16 cellular contexts compared by ENCODE assay signal in the genomic region with DNA sequence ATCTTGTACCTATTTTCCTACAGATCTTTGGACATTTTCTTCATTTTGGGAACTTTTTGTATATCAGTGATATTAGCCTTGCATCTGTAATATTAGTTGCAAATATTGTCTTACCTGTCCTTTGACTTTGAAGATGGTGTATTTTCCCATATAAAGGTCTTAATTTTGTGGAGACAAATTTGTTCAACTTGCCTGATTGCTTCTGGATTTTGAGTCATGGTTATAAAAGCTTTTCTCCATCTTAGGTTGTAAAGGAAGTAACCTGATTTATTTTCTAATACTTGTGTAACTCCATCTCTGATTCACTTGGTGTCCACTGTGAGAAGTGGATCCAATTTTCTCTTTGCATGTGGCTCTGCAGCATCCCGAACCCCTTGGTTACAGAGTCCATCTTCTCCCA.
A peak's percentile ranks its signal among the peaks of the same experiment; 100 is the strongest.
DNase-seq lines count a peak whose midpoint lies in the region; ATAC-seq and TF ChIP-seq lines count a peak whose summit lies in the region.
"Had no signal": no experiment of that assay in that cellular context is flagged by ENCODE, and none has a peak within 500 bp of the region (broad histone marks: within the 10 kb centered on the region; RNA-seq: fewer than 3 reads in every experiment).

No MANE protein-coding gene starts in this region.

- no peak overlapping the region for H3K4me2 ChIP-seq in osteoblast (ENCODE audit: insufficient read depth, low read length)
- H3K4me2 ChIP-seq: BLaER1, PC-9 had no signal

- peaks cover 45% of the 10 kb centered on the region for H3K4me1 ChIP-seq in left ventricle myocardium inferior
- peaks cover 0 to 46% (median 22%) of the 10 kb centered on the region in 12 donors for H3K4me1 ChIP-seq in heart left ventricle
- H3K4me1 ChIP-seq in ascending aorta, result peaks cover 4 to 19% of the 10 kb centered on the region in 2 donors
- H3K4me1 ChIP-seq in osteoblast (ENCODE audit: insufficient read depth, low read length), result peaks cover 11% of the 10 kb centered on the region

- no peak for TF ChIP-seq CTCF in left ventricle myocardium inferior (IDR thresholded peaks at IDR 0.05; ENCODE audit: borderline replicate concordance)
- TF ChIP-seq CTCF in heart left ventricle (IDR thresholded peaks at IDR 0.05), result no peak
- no peak for TF ChIP-seq CTCF in ascending aorta (IDR thresholded peaks at IDR 0.05)
- no peak for TF ChIP-seq CTCF in osteoblast (IDR thresholded peaks at IDR 0.05; ENCODE audit: extremely low read depth, low read depth, low read length)

- H3K9me3 ChIP-seq in left ventricle myocardium inferior (replicated peaks) (no peaks in the 10 kb centered on the region), heart left ventricle (peaks cover 0 to 3% (median 0%) of the 10 kb centered on the region in 12 donors), ascending aorta (no peaks in the 10 kb centered on the region), osteoblast (ENCODE audit: low read depth, low read length) (no peaks in the 10 kb centered on the region)
- H3K9me3 ChIP-seq: BLaER1 had no signal

- no peak overlapping the region for H3K4me3 Mint-ChIP-seq in immature natural killer cell

- intact Hi-C loops in left ventricle myocardium inferior (cut with micrococcal nuclease) (no loop called here), heart left ventricle (cut with DNase I) (loop anchor here in 5 of 10 donors (10.0 kb wide), 5 partner anchors 57 to 347 kb away; partner anchors contain the start of genes CAPN10 (in 1 of the 5), DUSP28 (in 1 of the 5) and RNPEPL1 (in 1 of the 5)), ascending aorta (cut with DNase I) (loop anchor here (1.0 kb wide), 1 partner anchor 13 kb away; no protein-coding TSS in a partner anchor)

- H4K20me1 ChIP-seq in osteoblast (ENCODE audit: insufficient read depth, low read length), result no peaks in the 10 kb centered on the region

- peak overlapping the region; percentile 92 for H3K27ac ChIP-seq in left ventricle myocardium inferior (replicated peaks)
- peak overlapping the region in 4 of 12 donors; percentile 19 to 89 (median 84) for H3K27ac ChIP-seq in heart left ventricle
- H3K27ac ChIP-seq in ascending aorta, result peak overlapping the region; percentile 45 to 73
- peak overlapping the region; percentile 46 for H3K27ac ChIP-seq in osteoblast (ENCODE audit: low read depth, low read length)
- H3K27ac ChIP-seq: BLaER1, PC-9 had no signal

- peaks cover 0 to 4% of the 10 kb centered on the region in 2 donors for H3K4me1 Mint-ChIP-seq in immature natural killer cell

- H3K79me2 ChIP-seq in osteoblast (ENCODE audit: insufficient read depth, low read length), result no peaks in the 10 kb centered on the region

- no peaks in the 10 kb centered on the region for H3K36me3 Mint-ChIP-seq in immature natural killer cell

- no peaks in the 10 kb centered on the region for H3K9me3 Mint-ChIP-seq in immature natural killer cell

- TF ChIP-seq POLR2A in heart left ventricle (IDR thresholded peaks at IDR 0.05), result no peak

- DNase-seq in left ventricle myocardium inferior (no peak), heart left ventricle (no peak), ascending aorta (ENCODE audit: low spot score in 2 of 2) (peak in 1 of 2 donors; percentile 31), osteoblast (ENCODE audit: insufficient read length, low spot score, missing footprints) (no peak), G401 (ENCODE audit: low spot score) (no peak), immature natural killer cell (no peak), occipital lobe (lab: John Stamatoyannopoulos, UW) (no peak)
- DNase-seq: DND-41, GF-D8, MM.1S, NCI-H2081 treated with DMSO at 0.1 percent for 48 hours, NCI-H510A, NCI-H82 had no signal

- H3K36me3 ChIP-seq in left ventricle myocardium inferior (no peaks in the 10 kb centered on the region), heart left ventricle (no peaks in the 10 kb centered on the region), ascending aorta (no peaks in the 10 kb centered on the region), osteoblast (ENCODE audit: insufficient read depth, low read length) (no peaks in the 10 kb centered on the region)
- H3K36me3 ChIP-seq: BLaER1 had no signal

- H3K27me3 ChIP-seq in left ventricle myocardium inferior (ENCODE audit: low read depth), result no peaks in the 10 kb centered on the region
- no peaks in the 10 kb centered on the region for H3K27me3 ChIP-seq in heart left ventricle
- H3K27me3 ChIP-seq in ascending aorta, result no peaks in the 10 kb centered on the region
- H3K27me3 ChIP-seq in osteoblast (ENCODE audit: insufficient read depth, low read length), result peaks cover 4% of the 10 kb centered on the region
- H3K27me3 ChIP-seq: BLaER1 had no signal

- no peak overlapping the region for H2AFZ ChIP-seq in osteoblast (ENCODE audit: low read length)
- H2AFZ ChIP-seq: PC-9 had no signal

- 76 to 100% (median 84%) methylated on average over 1 of the region's 1 CpG for WGBS in heart left ventricle, 4 donors

- H3K4me3 ChIP-seq in left ventricle myocardium inferior (no peak overlapping the region), heart left ventricle (no peak overlapping the region), ascending aorta (no peak overlapping the region), osteoblast (ENCODE audit: insufficient read depth, low read length) (no peak overlapping the region)
- H3K4me3 ChIP-seq: BLaER1, PC-9 had no signal

- ATAC-seq in heart left ventricle (no peak), HG03135 (IDR thresholded peaks at IDR 0.05; ENCODE audit: unreplicated experiment) (no peak)

- H3K27ac Mint-ChIP-seq in immature natural killer cell, result no peak overlapping the region

- H3K27me3 Mint-ChIP-seq in immature natural killer cell (ENCODE audit: low read depth in 3 of 3), result peaks cover 3 to 5% (median 4%) of the 10 kb centered on the region in 3 donors

- in situ Hi-C loops in G401 (cut with HindIII; ENCODE audit: low sequenced_read_pairs), result no loop called here
